ENCODE assay signal across 1 cellular context in the genomic region with DNA sequence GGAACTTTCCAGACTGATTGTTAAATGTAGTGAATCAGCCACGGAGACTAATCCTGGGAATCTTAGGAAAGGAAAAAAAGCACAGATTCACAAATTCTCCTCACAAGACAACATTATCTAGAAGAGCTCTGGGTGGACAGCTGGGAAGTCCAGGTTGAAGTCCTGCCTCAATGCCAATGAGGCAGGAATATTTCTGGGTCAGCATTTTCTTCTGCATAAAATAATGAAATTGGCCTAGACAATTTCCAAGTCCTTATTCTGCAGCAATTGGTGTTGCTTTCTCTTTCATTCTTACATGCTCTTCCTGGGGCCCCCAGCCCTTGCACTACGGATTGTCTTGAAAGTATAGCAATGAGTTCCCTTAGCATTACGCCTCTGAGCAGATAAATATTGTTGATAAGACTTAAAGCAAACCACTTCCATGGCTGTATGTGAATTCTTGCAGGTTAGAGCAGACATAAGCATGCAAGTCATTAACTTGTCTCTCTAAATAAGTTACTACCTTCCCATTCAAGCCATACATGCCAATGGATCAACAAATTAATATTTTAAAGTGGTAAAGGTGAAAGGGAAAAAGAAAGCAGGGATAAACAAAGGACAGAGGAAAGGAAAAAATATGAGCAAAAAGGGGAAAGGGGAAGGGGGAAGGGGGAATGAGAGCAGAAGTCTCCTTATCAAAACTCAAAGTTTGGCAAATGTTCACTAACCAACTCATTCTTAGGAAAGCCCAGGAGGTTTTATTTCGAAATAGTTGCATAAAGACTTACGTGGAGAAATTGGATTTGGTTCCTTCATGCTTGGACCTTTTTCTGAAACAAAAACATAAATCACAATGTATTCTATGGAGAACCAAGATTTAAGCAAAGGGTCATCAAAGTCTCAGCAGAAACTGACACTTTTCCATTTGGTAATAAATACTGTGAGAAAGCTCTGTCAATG.
TF ChIP-seq lines count a peak whose summit lies in the region.

No MANE protein-coding gene starts in this region.

TF ChIP-seq in GM12878, 131 proteins besides CTCF, POLR2A, EP300 and RAD21 (continued from another document):
- TF ChIP-seq BCLAF1 (IDR thresholded peaks at IDR 0.05), result no peak
- no peak for TF ChIP-seq CEBPB (IDR thresholded peaks at IDR 0.05; ENCODE audit: borderline replicate concordance in 1 of 2, low read depth in 2 of 2, low read length in 2 of 2)
